10 cellular contexts compared by ENCODE assay signal in genomic region chr6:4607026-4607704, GRCh38.
DNase-seq lines count a peak whose midpoint lies in the region; ATAC-seq, FAIRE-seq and TF ChIP-seq lines count a peak whose summit lies in the region.
"Had no signal": no experiment of that assay in that cellular context is flagged by ENCODE, and none has a peak within 500 bp of the region (broad histone marks: within the 10 kb centered on the region; RNA-seq: fewer than 3 reads in every experiment).

No MANE protein-coding gene starts in this region.

- peaks cover 0 to 17% of the 10 kb centered on the region in 2 donors for H3K4me1 ChIP-seq in ascending aorta

- H3K4me3 Mint-ChIP-seq in type B pancreatic cell = peak overlapping the region; percentile 29

- H3K27ac ChIP-seq in ascending aorta = peak overlapping the region; percentile 55 to 61

- TF ChIP-seq CTCF in ascending aorta (IDR thresholded peaks at IDR 0.05) = no peak
- no peak for TF ChIP-seq CTCF in type B pancreatic cell (conservative IDR thresholded peaks at IDR 0.05)

- H3K4me1 Mint-ChIP-seq in type B pancreatic cell (ENCODE audit: unreplicated experiment) = peaks cover 23% of the 10 kb centered on the region

- FAIRE-seq in GM19239 (lab: Jason Lieb, UNC) = no peak
- FAIRE-seq: A204.1 had no signal

- H3K36me3 Mint-ChIP-seq in type B pancreatic cell = no peaks in the 10 kb centered on the region

- peaks cover 5% of the 10 kb centered on the region for H3K9me3 Mint-ChIP-seq in type B pancreatic cell

- no peaks in the 10 kb centered on the region for H3K27me3 ChIP-seq in ascending aorta

- H3K27ac Mint-ChIP-seq in type B pancreatic cell = peak overlapping the region; percentile 35

- ATAC-seq in HG03135 (IDR thresholded peaks at IDR 0.05; ENCODE audit: unreplicated experiment) = no peak

- no peaks in the 10 kb centered on the region for H3K36me3 ChIP-seq in ascending aorta

- H3K9me3 ChIP-seq in ascending aorta = no peaks in the 10 kb centered on the region

- intact Hi-C loops in ascending aorta (cut with DNase I) = loop anchor here (5.0 to 10.0 kb wide), 3 partner anchors 170 to 292 kb away; partner anchors contain the start of gene CDYL

- DNase-seq in DMS79 treated with DMSO at 0.1 percent for 48 hours (lab: John Stamatoyannopoulos, UW) = peak; percentile 21
- no peak for DNase-seq in DMS79 (lab: John Stamatoyannopoulos, UW)
- peak in 1 of 2 donors; percentile 72 for DNase-seq in ascending aorta (ENCODE audit: low spot score in 2 of 2)
- peak; percentile 82 for DNase-seq in islet precursor cell
- DNase-seq in type B pancreatic cell (ENCODE audit: extremely low spot score, unreplicated experiment) = no peak
- no peak for DNase-seq in germinal center (ENCODE audit: low spot score)
- no peak for DNase-seq in GM19239 (ENCODE audit: insufficient read length, low spot score)
- DNase-seq: stimulated activated CD4-positive, alpha-beta T cell treated with anti-CD3 and anti-CD28 coated beads, Interleukin-12 subunit alpha, Interleukin-12 subunit beta, amount 100 ng/mL, for 4 hours had no signal

- H3K27me3 Mint-ChIP-seq in type B pancreatic cell = no peaks in the 10 kb centered on the region

- H3K4me3 ChIP-seq in ascending aorta = peak overlapping the region; percentile 29

Comparison
In these comparisons a context has a peak if more than half of its experiments do, and no peak if none do; other contexts are left out.
1. DNase-seq: peak in DMS79 treated with DMSO at 0.1 percent for 48 hours (single experiment) and islet precursor cell (single experiment); none in DMS79 (single experiment), type B pancreatic cell (single experiment), germinal center (single experiment) and GM19239 (single experiment).